11 cellular contexts compared by ENCODE assay signal in the genomic region with DNA sequence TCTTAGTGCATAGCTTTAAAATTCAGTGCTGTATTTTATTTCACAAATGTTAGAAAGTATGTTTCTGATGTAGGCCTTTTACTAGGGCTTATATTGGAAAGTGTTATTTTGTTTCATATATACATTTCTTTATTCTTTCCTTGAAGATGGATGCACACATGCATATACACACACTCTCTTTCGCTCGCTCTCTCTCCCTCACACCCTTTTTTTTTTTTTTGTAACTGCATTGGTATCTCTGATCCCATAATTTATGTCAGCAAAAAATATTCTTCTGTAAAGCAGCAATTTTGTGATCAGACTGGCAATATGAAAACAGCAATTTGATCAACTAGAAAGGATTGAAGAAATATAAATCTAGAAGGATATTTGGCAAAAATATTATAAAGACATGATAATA. TPM values are rescaled to one million over a fixed set of nuclear protein-coding genes. Genes with fewer than 3 reads are reported as not detected.
DNase-seq lines count a peak whose midpoint lies in the region; ATAC-seq and TF ChIP-seq lines count a peak whose summit lies in the region.
"Had no signal": no experiment of that assay in that cellular context is flagged by ENCODE, and none has a peak within 500 bp of the region (broad histone marks: within the 10 kb centered on the region; RNA-seq: fewer than 3 reads in every experiment).

No MANE protein-coding gene starts in this region.

- H3K36me3 ChIP-seq in HCT116 (ENCODE audit: control insufficient read depth in 1 of 2, insufficient read depth in 2 of 2, low read length in 2 of 2) (no peaks in the 10 kb centered on the region), adipocyte (ENCODE audit: control insufficient read depth, insufficient read depth, low read length, severe bottlenecking) (no peaks in the 10 kb centered on the region)

- H3K9me3 ChIP-seq in HCT116 (ENCODE audit: control insufficient read depth in 1 of 2, insufficient read depth in 1 of 2, low read depth in 1 of 2, low read length in 2 of 2) (no peaks in the 10 kb centered on the region), adipocyte (ENCODE audit: control insufficient read depth, low read length) (no peaks in the 10 kb centered on the region)

- peaks cover 91% of the 10 kb centered on the region for H3K79me2 ChIP-seq in HCT116 (ENCODE audit: insufficient read depth, low read length)

- no peak for TF ChIP-seq POLR2A in HCT116 (IDR thresholded peaks at IDR 0.05; ENCODE audit: borderline replicate concordance, extremely low read depth, insufficient read depth, insufficient read length)

- H3K4me1 ChIP-seq in HCT116 (ENCODE audit: control insufficient read depth in 1 of 2, insufficient read depth in 2 of 2, low read length in 2 of 2) (peaks cover 6 to 16% of the 10 kb centered on the region in 2 experiments; a peak in 3 of 4 replicates), adipocyte (ENCODE audit: control insufficient read depth, insufficient read depth, low read length) (peaks cover 36% of the 10 kb centered on the region)

- no peaks in the 10 kb centered on the region for H3K27me3 ChIP-seq in HCT116 (ENCODE audit: insufficient read depth, low read length)
- H3K27me3 ChIP-seq in adipocyte (replicated peaks; ENCODE audit: control insufficient read depth, insufficient read depth, low read length), result no peaks in the 10 kb centered on the region

- H3K36me3 Mint-ChIP-seq in mesothelial cell of epicardium, result no peaks in the 10 kb centered on the region

- no peak overlapping the region for H2AFZ ChIP-seq in HCT116 (ENCODE audit: low read depth, low read length, poor library complexity, severe bottlenecking)

- DNase-seq in AG10803 (ENCODE audit: low read depth) (no peak), HCT116 (ENCODE audit: low read depth, low spot score) (no peak), adipocyte (ENCODE audit: low read depth) (no peak), mesothelial cell of epicardium (ENCODE audit: low spot score in 2 of 2, unreplicated experiment in 2 of 2) (no peak), H4 (ENCODE audit: low spot score) (no peak), A172 (ENCODE audit: low spot score) (no peak), ecto neural progenitor cell (ENCODE audit: low spot score) (no peak)
- DNase-seq: NCI-H1930; right cardiac atrium; stimulated activated naive CD4-positive, alpha-beta T cell treated with Interleukin-2 at 50 U/mL for 16 hours had no signal

- H3K27ac ChIP-seq in HCT116 (ENCODE audit: low read depth, low read length), result no peak overlapping the region

- RAD21 ChIA-PET in HCT116 (lab: Charles Lee; ENCODE audit: low non-redundant PET in 1 of 2, low total read pairs in 2 of 2, uncharacterized antibody in 2 of 2, unreplicated experiment in 2 of 2), result no interaction called here

- POLR2A ChIA-PET in HCT116 (lab: Charles Lee), result no interaction called here

- CTCF ChIA-PET in HCT116 (lab: Charles Lee), result no interaction called here

- ATAC-seq in HCT116, result no peak
- no peak for ATAC-seq in HG03097 (IDR thresholded peaks at IDR 0.05; ENCODE audit: low FRiP score, unreplicated experiment)
- ATAC-seq: right cardiac atrium had no signal

- TF ChIP-seq CTCF in AG10803 (conservative IDR thresholded peaks at IDR 0.05; ENCODE audit: low read length) (no peak), HCT116 (IDR thresholded peaks at IDR 0.05 in 2 of 3, conservative IDR thresholded peaks at IDR 0.05 in 1 of 3; ENCODE audit: borderline replicate concordance in 1 of 3, insufficient read depth in 1 of 3, low read depth in 2 of 3, low read length in 2 of 3) (no peak), mesothelial cell of epicardium (IDR thresholded peaks at IDR 0.05; ENCODE audit: unreplicated experiment) (no peak)

- H3K9me2 ChIP-seq in HCT116 (ENCODE audit: insufficient read depth), result no peaks in the 10 kb centered on the region

- intact Hi-C loops in HCT116 (cut with micrococcal nuclease), result no loop called here

- H3K9ac ChIP-seq in HCT116 (ENCODE audit: low read length) (no peak overlapping the region), adipocyte (ENCODE audit: low read length) (peak overlapping the region; percentile 96)

- H3K4me1 Mint-ChIP-seq in mesothelial cell of epicardium, result peaks cover 41% of the 10 kb centered on the region

- peak overlapping the region; percentile 25 for H3K27ac Mint-ChIP-seq in mesothelial cell of epicardium

- H3K4me2 ChIP-seq in HCT116 (ENCODE audit: low read length), result peak overlapping the region; percentile 72; the same call in 1 of the 2 replicates

- H3K4me3 ChIP-seq in AG10803 (ENCODE audit: low read length), result peak overlapping the region; percentile 89
- no peak overlapping the region for H3K4me3 ChIP-seq in HCT116 (replicated peaks in 1 of 2; ENCODE audit: low read depth in 1 of 2, low read length in 2 of 2)
- H3K4me3 ChIP-seq in adipocyte (ENCODE audit: low read length), result peak overlapping the region; percentile 89

- no peaks in the 10 kb centered on the region for H3K9me3 Mint-ChIP-seq in mesothelial cell of epicardium

- H4K20me1 ChIP-seq in HCT116 (ENCODE audit: insufficient read depth), result no peaks in the 10 kb centered on the region

- H3K4me3 Mint-ChIP-seq in mesothelial cell of epicardium, result peak overlapping the region; percentile 99

- no peak for TF ChIP-seq RAD21 in HCT116 (IDR thresholded peaks at IDR 0.05; ENCODE audit: low read depth)

- BruUV-seq in HCT116 (replicated peaks; lab: Mats Ljungman, UMichigan), result no TSS peak

- H3K27me3 Mint-ChIP-seq in mesothelial cell of epicardium (ENCODE audit: low read depth), result no peaks in the 10 kb centered on the region

TF ChIP-seq in HCT116, 20 proteins besides CTCF, POLR2A, EP300 and RAD21 (continues in another document):
- TF ChIP-seq, protein P1, sequence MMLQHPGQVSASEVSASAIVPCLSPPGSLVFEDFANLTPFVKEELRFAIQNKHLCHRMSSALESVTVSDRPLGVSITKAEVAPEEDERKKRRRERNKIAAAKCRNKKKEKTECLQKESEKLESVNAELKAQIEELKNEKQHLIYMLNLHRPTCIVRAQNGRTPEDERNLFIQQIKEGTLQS (IDR thresholded peaks at IDR 0.05), result no peak
- TF ChIP-seq TCF7L2 (IDR thresholded peaks at IDR 0.05; ENCODE audit: borderline replicate concordance, extremely low read depth, insufficient read depth, insufficient read length) (no peak), JUND (IDR thresholded peaks at IDR 0.05) (no peak), EZH2 (IDR thresholded peaks at IDR 0.05) (no peak), SIN3A (IDR thresholded peaks at IDR 0.05; ENCODE audit: low read depth) (no peak), ZNF274 (IDR thresholded peaks at IDR 0.05; ENCODE audit: low read depth, low read length) (no peak), EGR1 (IDR thresholded peaks at IDR 0.05; ENCODE audit: low read depth) (no peak), EZH2phosphoT487 (IDR thresholded peaks at IDR 0.05; ENCODE audit: borderline replicate concordance) (no peak), POLR2AphosphoS5 (IDR thresholded peaks at IDR 0.05; ENCODE audit: low read depth, low read length) (no peak), FOSL1 (IDR thresholded peaks at IDR 0.05; ENCODE audit: low read depth) (no peak), CBX3 (IDR thresholded peaks at IDR 0.05; ENCODE audit: low read depth) (no peak), YY1 (IDR thresholded peaks at IDR 0.05; ENCODE audit: extremely low read depth, insufficient replicate concordance, low read depth, low read length) (no peak), CEBPB (IDR thresholded peaks at IDR 0.05; ENCODE audit: low read depth) (no peak)
- TF ChIP-seq, protein P2, sequence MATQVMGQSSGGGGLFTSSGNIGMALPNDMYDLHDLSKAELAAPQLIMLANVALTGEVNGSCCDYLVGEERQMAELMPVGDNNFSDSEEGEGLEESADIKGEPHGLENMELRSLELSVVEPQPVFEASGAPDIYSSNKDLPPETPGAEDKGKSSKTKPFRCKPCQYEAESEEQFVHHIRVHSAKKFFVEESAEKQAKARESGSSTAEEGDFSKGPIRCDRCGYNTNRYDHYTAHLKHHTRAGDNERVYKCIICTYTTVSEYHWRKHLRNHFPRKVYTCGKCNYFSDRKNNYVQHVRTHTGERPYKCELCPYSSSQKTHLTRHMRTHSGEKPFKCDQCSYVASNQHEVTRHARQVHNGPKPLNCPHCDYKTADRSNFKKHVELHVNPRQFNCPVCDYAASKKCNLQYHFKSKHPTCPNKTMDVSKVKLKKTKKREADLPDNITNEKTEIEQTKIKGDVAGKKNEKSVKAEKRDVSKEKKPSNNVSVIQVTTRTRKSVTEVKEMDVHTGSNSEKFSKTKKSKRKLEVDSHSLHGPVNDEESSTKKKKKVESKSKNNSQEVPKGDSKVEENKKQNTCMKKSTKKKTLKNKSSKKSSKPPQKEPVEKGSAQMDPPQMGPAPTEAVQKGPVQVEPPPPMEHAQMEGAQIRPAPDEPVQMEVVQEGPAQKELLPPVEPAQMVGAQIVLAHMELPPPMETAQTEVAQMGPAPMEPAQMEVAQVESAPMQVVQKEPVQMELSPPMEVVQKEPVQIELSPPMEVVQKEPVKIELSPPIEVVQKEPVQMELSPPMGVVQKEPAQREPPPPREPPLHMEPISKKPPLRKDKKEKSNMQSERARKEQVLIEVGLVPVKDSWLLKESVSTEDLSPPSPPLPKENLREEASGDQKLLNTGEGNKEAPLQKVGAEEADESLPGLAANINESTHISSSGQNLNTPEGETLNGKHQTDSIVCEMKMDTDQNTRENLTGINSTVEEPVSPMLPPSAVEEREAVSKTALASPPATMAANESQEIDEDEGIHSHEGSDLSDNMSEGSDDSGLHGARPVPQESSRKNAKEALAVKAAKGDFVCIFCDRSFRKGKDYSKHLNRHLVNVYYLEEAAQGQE (IDR thresholded peaks at IDR 0.05; ENCODE audit: low read depth), result no peak
- TF ChIP-seq, protein P3, sequence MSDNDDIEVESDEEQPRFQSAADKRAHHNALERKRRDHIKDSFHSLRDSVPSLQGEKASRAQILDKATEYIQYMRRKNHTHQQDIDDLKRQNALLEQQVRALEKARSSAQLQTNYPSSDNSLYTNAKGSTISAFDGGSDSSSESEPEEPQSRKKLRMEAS (IDR thresholded peaks at IDR 0.05), result no peak

RNA-seq across cellular contexts. Expression of a gene that starts 2.0 kb away (rescaled TPM):
- 20.5 TPM for total RNA-seq in HCT116 (2021; ENCODE audit: unreplicated experiment)
- polyA plus RNA-seq in HCT116 (2012), result 7.7 and 9.5 TPM in 2 replicates
- total RNA-seq in mesothelial cell of epicardium, result 90.7 to 100 TPM (median 97.8 TPM) in 3 replicates
- 2.7 and 12.8 TPM in 2 replicates for total RNA-seq in H4 (2014; rRNA removed; shearing (Covaris generic))
- 7.1 and 11.3 TPM in 2 replicates for total RNA-seq in A172 (2014; rRNA removed; shearing (Covaris generic))

RNA-seq across cellular contexts. Expression of a gene that starts 2.3 kb away (rescaled TPM):
- 51.0 TPM for total RNA-seq in HCT116 (2021; ENCODE audit: unreplicated experiment)
- polyA plus RNA-seq in HCT116 (2012), result 12.9 and 18.0 TPM in 2 replicates
- 62.7 to 69.8 TPM (median 67.6 TPM) in 3 replicates for total RNA-seq in mesothelial cell of epicardium
- total RNA-seq in H4 (2014; rRNA removed; shearing (Covaris generic)), result 95.1 and 115 TPM in 2 replicates
- 143 and 145 TPM in 2 replicates for total RNA-seq in A172 (2014; rRNA removed; shearing (Covaris generic))

Comparison
In these comparisons a context has a peak if more than half of its experiments do, and no peak if none do; other contexts are left out.
1. H3K4me3 ChIP-seq: peak in AG10803 (single experiment) and adipocyte (single experiment); none in HCT116 (0 of 2).